In the genomic region with DNA sequence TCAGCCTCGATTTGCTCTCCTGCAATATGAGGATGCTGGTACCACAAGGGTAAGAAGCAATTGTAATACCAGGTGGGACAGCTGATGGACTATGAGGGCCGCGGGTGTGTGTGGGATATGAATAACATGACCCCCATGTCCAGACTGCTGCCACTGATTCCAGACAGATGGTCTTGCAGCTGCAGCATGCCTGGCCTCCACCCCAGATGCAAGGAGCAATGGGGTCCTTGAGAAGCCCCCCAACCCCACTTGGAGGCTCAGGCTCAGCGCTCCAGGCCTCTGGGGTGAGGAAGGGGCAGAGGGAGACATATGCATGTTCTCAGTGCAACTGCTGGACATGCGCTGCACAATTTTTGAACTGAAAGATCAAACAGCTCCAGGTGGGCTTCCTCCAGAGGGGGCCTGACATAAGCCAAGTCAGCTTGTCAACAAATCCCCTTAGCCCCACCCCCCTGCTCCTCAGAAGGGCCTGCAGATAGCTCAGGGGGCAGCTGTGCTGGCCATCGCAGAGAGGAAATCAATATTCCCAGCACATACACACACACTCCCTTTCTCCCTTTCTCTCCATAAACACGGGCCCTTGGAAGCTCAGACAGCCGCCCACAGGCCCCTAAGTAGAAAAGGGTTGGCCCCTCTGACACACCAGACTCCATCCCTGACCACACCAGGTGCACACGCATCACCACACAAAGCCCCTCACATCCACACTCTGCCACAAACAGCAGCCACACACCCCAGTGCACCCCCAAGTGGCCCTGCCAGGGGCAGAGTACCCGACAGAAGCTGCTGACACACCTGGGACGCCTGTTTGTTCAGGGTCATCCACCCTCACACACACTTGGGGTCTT, we compare ENCODE assay signal across 1 cellular context.
TF ChIP-seq lines count a peak whose summit lies in the region.

No MANE protein-coding gene starts in this region.

TF ChIP-seq in endothelial cell of umbilical vein, 7 proteins besides CTCF, POLR2A, EP300 and RAD21 (continued from another document):
- no peak for TF ChIP-seq MYC (IDR thresholded peaks at IDR 0.05; ENCODE audit: low read depth, low read length)
